In the genomic region with DNA sequence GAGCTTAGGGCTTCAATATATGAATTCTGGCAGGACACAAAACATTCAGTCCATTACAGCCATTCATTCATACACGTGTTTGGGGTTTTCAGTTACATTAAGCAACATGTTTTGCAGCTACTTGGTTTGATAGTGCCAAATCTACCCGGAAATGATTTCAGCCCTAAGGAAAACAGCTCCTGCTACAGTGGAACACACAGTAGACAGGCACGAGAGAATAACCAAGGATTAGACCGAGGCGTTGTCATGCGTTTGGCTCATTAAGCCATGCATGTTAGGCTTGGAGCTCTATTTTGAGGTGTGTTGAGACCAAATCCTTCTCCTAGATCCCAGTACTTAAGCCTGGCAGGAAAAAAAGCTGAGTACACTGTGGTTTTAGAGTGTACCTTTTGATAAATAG, we compare ENCODE assay signal across 10 cellular contexts.
DNase-seq lines count a peak whose midpoint lies in the region; ATAC-seq and TF ChIP-seq lines count a peak whose summit lies in the region.
"Had no signal": no experiment of that assay in that cellular context is flagged by ENCODE, and none has a peak within 500 bp of the region (broad histone marks: within the 10 kb centered on the region; RNA-seq: fewer than 3 reads in every experiment).

No MANE protein-coding gene starts in this region.

- no peak overlapping the region for H3K4me2 ChIP-seq in PC-3 (ENCODE audit: low read length)

- H3K27ac ChIP-seq in right atrium auricular region: peak overlapping the region in 1 of 2 donors; percentile 49
- peak overlapping the region; percentile 54 to 60 for H3K27ac ChIP-seq in left lung
- H3K27ac ChIP-seq in substantia nigra (ENCODE audit: low read depth, low read length, poor library complexity, severe bottlenecking): no peak overlapping the region
- H3K27ac ChIP-seq in PC-3 (ENCODE audit: low read length): no peak overlapping the region

- no peaks in the 10 kb centered on the region for H3K27me3 ChIP-seq in right atrium auricular region
- no peaks in the 10 kb centered on the region for H3K27me3 ChIP-seq in adipocyte (replicated peaks; ENCODE audit: control insufficient read depth, insufficient read depth, low read length)
- H3K27me3 ChIP-seq in left lung: no peaks in the 10 kb centered on the region
- no peaks in the 10 kb centered on the region for H3K27me3 ChIP-seq in PC-3 (ENCODE audit: low read length)

- no peak overlapping the region for H2AFZ ChIP-seq in PC-3 (ENCODE audit: low read length)

- peaks cover 0 to 21% of the 10 kb centered on the region in 2 donors for H3K4me1 ChIP-seq in right atrium auricular region
- H3K4me1 ChIP-seq in adipocyte (ENCODE audit: control insufficient read depth, insufficient read depth, low read length): peaks cover 33% of the 10 kb centered on the region
- H3K4me1 ChIP-seq in left lung: peaks cover 20 to 64% of the 10 kb centered on the region in 2 donors
- peaks cover 6% of the 10 kb centered on the region; the same call in 1 of the 2 replicates for H3K4me1 ChIP-seq in PC-3 (ENCODE audit: insufficient read depth, low read length)

- DNase-seq in Right ventricle myocardium inferior (ENCODE audit: missing footprints) (no peak), right atrium auricular region (ENCODE audit: low spot score) (no peak), adipocyte (ENCODE audit: low read depth) (peak; percentile 50), left lung (no peak), NCI-H345 (lab: John Stamatoyannopoulos, UW) (no peak), substantia nigra (lab: John Stamatoyannopoulos, UW) (no peak), PC-3 (no peak)
- DNase-seq: activated CD4-positive, alpha-beta T cell treated with anti-CD3 and anti-CD28 coated beads for 4 hours; NCI-H446 had no signal

- no peak for TF ChIP-seq CTCF in right atrium auricular region (IDR thresholded peaks at IDR 0.05)
- TF ChIP-seq CTCF in left lung (IDR thresholded peaks at IDR 0.05): no peak
- TF ChIP-seq CTCF in PC-3 (conservative IDR thresholded peaks at IDR 0.05; ENCODE audit: low read depth, low read length): no peak

- no peaks in the 10 kb centered on the region for H3F3A ChIP-seq in PC-3 (ENCODE audit: low read length, unreplicated experiment)

- H3K9me2 ChIP-seq in PC-3 (replicated peaks; ENCODE audit: low read length): no peaks in the 10 kb centered on the region

- intact Hi-C loops in Right ventricle myocardium inferior (cut with DNase I) (no loop called here), left lung (cut with DNase I) (no loop called here), PC-3 (cut with micrococcal nuclease) (no loop called here)

- H3K9me3 ChIP-seq in right atrium auricular region (no peaks in the 10 kb centered on the region), adipocyte (ENCODE audit: control insufficient read depth, low read length) (no peaks in the 10 kb centered on the region), left lung (no peaks in the 10 kb centered on the region), PC-3 (ENCODE audit: low read length) (no peaks in the 10 kb centered on the region)

- no peaks in the 10 kb centered on the region for H3K79me2 ChIP-seq in PC-3 (ENCODE audit: low read length)

- H3K4me3 ChIP-seq in right atrium auricular region (no peak overlapping the region), adipocyte (ENCODE audit: low read length) (no peak overlapping the region), left lung (no peak overlapping the region), PC-3 (ENCODE audit: low read length) (no peak overlapping the region)

- no peaks in the 10 kb centered on the region for H3K36me3 ChIP-seq in right atrium auricular region
- H3K36me3 ChIP-seq in adipocyte (ENCODE audit: control insufficient read depth, insufficient read depth, low read length, severe bottlenecking): no peaks in the 10 kb centered on the region
- H3K36me3 ChIP-seq in left lung: no peaks in the 10 kb centered on the region
- no peaks in the 10 kb centered on the region for H3K36me3 ChIP-seq in PC-3 (ENCODE audit: low read depth, low read length)

- POLR2A ChIA-PET in PC-3 (lab: Charles Lee; ENCODE audit: unreplicated experiment): no interaction called here

- H3K9ac ChIP-seq in adipocyte (ENCODE audit: low read length): peak overlapping the region; percentile 76
- H3K9ac ChIP-seq in PC-3 (ENCODE audit: low read length): no peak overlapping the region

- CTCF ChIA-PET in PC-3 (lab: Charles Lee): no interaction called here

- no TSS peak for BruUV-seq in PC-3 (replicated peaks; lab: Mats Ljungman, UMichigan)

- peak; percentile 67 for ATAC-seq in Right ventricle myocardium inferior
- ATAC-seq in left lung: peak; percentile 64
- ATAC-seq in GM19463 (IDR thresholded peaks at IDR 0.05; ENCODE audit: unreplicated experiment): no peak
- ATAC-seq in PC-3: no peak

- no peaks in the 10 kb centered on the region for H4K20me1 ChIP-seq in PC-3 (ENCODE audit: low read length)

Comparison
In these comparisons a context has a peak if more than half of its experiments do, and no peak if none do; other contexts are left out.
1. ATAC-seq: peak in Right ventricle myocardium inferior (single experiment) and left lung (single experiment); none in GM19463 (single experiment) and PC-3 (single experiment).
2. H3K27ac ChIP-seq: peak in left lung (2 of 2); none in substantia nigra (single experiment) and PC-3 (single experiment).